In genomic region chr14:106694638-106695393, GRCh38 we compare ENCODE assay signal across 8 cellular contexts.
DNase-seq lines count a peak whose midpoint lies in the region; ATAC-seq and TF ChIP-seq lines count a peak whose summit lies in the region.

No MANE protein-coding gene starts in this region.

- peak; percentile 85 for TF ChIP-seq CTCF in GM12864 (IDR thresholded peaks at IDR 0.05; ENCODE audit: low read depth, low read length, missing control alignments)
- TF ChIP-seq CTCF in LNCAP (IDR thresholded peaks at IDR 0.05), result peak; percentile 49
- peak in 1 of 5 experiments; percentile 20 for TF ChIP-seq CTCF in transverse colon (IDR thresholded peaks at IDR 0.05)

- 51% methylated on average over 13 of the region's 19 CpGs; no CpG with 5 or more reads in 1 of the 2 donors for WGBS in transverse colon (ENCODE audit: low coverage in 1 of 2), 2 donors

- no peaks in the 10 kb centered on the region for H3K9me3 ChIP-seq in transverse colon

- H3K4me1 ChIP-seq in transverse colon, result no peaks in the 10 kb centered on the region

- in situ Hi-C loops in transverse colon (cut with MboI; ENCODE audit: low pct_ligation_motif_present in 1 of 4, low pct_unique_long_range_greater_than_20kb in 1 of 4, low sequenced_read_pairs in 3 of 4), result no loop called here

- DNase-seq in GM12864 (ENCODE audit: low read depth) (peak; percentile 52), germinal center (ENCODE audit: low spot score) (peak; percentile 56), transverse colon (peak; percentile 63), posterior cingulate gyrus (no peak), NCI-H2171 (lab: John Stamatoyannopoulos, UW) (no peak)
- peak; percentile 38 to 63 for DNase-seq in activated CD4-positive, alpha-beta T cell treated with anti-CD3 and anti-CD28 coated beads for 24 hours (ENCODE audit: low read depth in 2 of 2)

- H3K27ac ChIP-seq in transverse colon, result no peak overlapping the region

- H3K4me3 ChIP-seq in GM12864 (ENCODE audit: low read depth, low read length) (peak overlapping the region; percentile 47), transverse colon (no peak overlapping the region)

- no peak for TF ChIP-seq POLR2A in transverse colon (IDR thresholded peaks at IDR 0.05)

- H3K36me3 ChIP-seq in transverse colon, result no peaks in the 10 kb centered on the region

- no peak for ATAC-seq in GM19463 (IDR thresholded peaks at IDR 0.05; ENCODE audit: unreplicated experiment)

- intact Hi-C loops in transverse colon (cut with DNase I; ENCODE audit: low total_unique reads), result no loop called here
- intact Hi-C loops in posterior cingulate gyrus (cut with DNase I), result no loop called here

- H3K27me3 ChIP-seq in transverse colon, result no peaks in the 10 kb centered on the region

- TF ChIP-seq EP300 in transverse colon (IDR thresholded peaks at IDR 0.05; ENCODE audit: low read depth), result no peak

Comparison
In these comparisons a context has a peak if more than half of its experiments do, and no peak if none do; other contexts are left out.
1. DNase-seq: peak in GM12864 (single experiment), activated CD4-positive, alpha-beta T cell treated with anti-CD3 and anti-CD28 coated beads for 24 hours (2 of 2), germinal center (single experiment) and transverse colon (single experiment); none in posterior cingulate gyrus (0 of 10) and NCI-H2171 (single experiment).